27 cellular contexts compared by ENCODE assay signal in genomic region chr1:230247921-230248778, GRCh38.
A peak's percentile ranks its signal among the peaks of the same experiment; 100 is the strongest.
DNase-seq lines count a peak whose midpoint lies in the region; ATAC-seq and TF ChIP-seq lines count a peak whose summit lies in the region.
"Had no signal": no experiment of that assay in that cellular context is flagged by ENCODE, and none has a peak within 500 bp of the region (broad histone marks: within the 10 kb centered on the region; RNA-seq: fewer than 3 reads in every experiment).

No MANE protein-coding gene starts in this region.

- H3K27ac ChIP-seq in cardiac muscle cell: peak overlapping the region; percentile 53
- peak overlapping the region; percentile 70 to 87 for H3K27ac ChIP-seq in coronary artery
- H3K27ac ChIP-seq in SJCRH30: no peak overlapping the region
- H3K27ac ChIP-seq: BLaER1, body of pancreas, epithelial cell of prostate, skin epidermis had no signal

- DNase-seq in cardiac muscle cell (ENCODE audit: low read depth in 1 of 2, low spot score in 1 of 2) (peak in 1 of 2 donors; percentile 41), Right ventricle myocardium inferior (ENCODE audit: missing footprints) (no peak), coronary artery (ENCODE audit: low spot score) (no peak), neural crest cell (ENCODE audit: low read depth, low spot score) (no peak), T-helper 9 cell (no peak), SJCRH30 (no peak), middle frontal gyrus (ENCODE audit: extremely low spot score, low spot score) (no peak)
- DNase-seq: ACHN; activated CD4-positive, alpha-beta T cell treated with anti-CD3 and anti-CD28 coated beads, Interleukin-2, amount 50 U/mL, for 48 hours; activated CD4-positive, CD25-positive, alpha-beta regulatory T cell; activated effector memory CD4-positive, alpha-beta T cell treated with Interleukin-2 at 50 U/mL for 16 hours; body of pancreas; DMS53; effector CD4-positive, alpha-beta T cell; NCI-H1417 treated with DMSO at 0.1 percent for 48 hours; NCI-H2107; NCI-H446; NCI-H774; T-cell had no signal

- H3K36me3 ChIP-seq in cardiac muscle cell: no peaks in the 10 kb centered on the region
- peaks cover 10% of the 10 kb centered on the region for H3K36me3 ChIP-seq in SJCRH30

- H3K4me3 ChIP-seq in cardiac muscle cell: no peak overlapping the region
- no peak overlapping the region for H3K4me3 ChIP-seq in coronary artery
- no peak overlapping the region for H3K4me3 ChIP-seq in SJCRH30
- H3K4me3 ChIP-seq: BLaER1, body of pancreas, K562, skin epidermis, tibial nerve had no signal

- peak overlapping the region; percentile 97 for H3K27ac Mint-ChIP-seq in neural crest cell (ENCODE audit: unreplicated experiment)
- H3K27ac Mint-ChIP-seq: T-cell had no signal

- H3K36me3 Mint-ChIP-seq in neural crest cell (ENCODE audit: low read depth): peaks cover 16% of the 10 kb centered on the region

- peaks cover 27% of the 10 kb centered on the region for H3K4me1 ChIP-seq in cardiac muscle cell (ENCODE audit: low read depth)
- H3K4me1 ChIP-seq in SJCRH30: no peaks in the 10 kb centered on the region
- H3K4me1 ChIP-seq: body of pancreas had no signal

- peaks cover 34% of the 10 kb centered on the region for H3K4me1 Mint-ChIP-seq in neural crest cell
- H3K4me1 Mint-ChIP-seq: T-cell had no signal

- H3K27me3 ChIP-seq in cardiac muscle cell (no peaks in the 10 kb centered on the region), SJCRH30 (no peaks in the 10 kb centered on the region)
- H3K27me3 ChIP-seq: BLaER1, body of pancreas, tibial nerve had no signal

- H3K27me3 Mint-ChIP-seq in neural crest cell (ENCODE audit: low read depth): no peaks in the 10 kb centered on the region
- H3K27me3 Mint-ChIP-seq: stimulated activated naive CD8-positive, alpha-beta T cell treated with anti-CD3 and anti-CD28 coated beads, Interleukin-15, Interleukin-2, amounts not matched to agents 100 ng/mL and 50 ng/mL, for 24 hours; T-cell had no signal

- ATAC-seq in Right ventricle myocardium inferior: no peak
- ATAC-seq in GM21528 (IDR thresholded peaks at IDR 0.05; ENCODE audit: low FRiP score, unreplicated experiment): no peak
- ATAC-seq: body of pancreas, HCT116, K562, T-cell had no signal

- H3K9me3 Mint-ChIP-seq in neural crest cell: no peaks in the 10 kb centered on the region
- H3K9me3 Mint-ChIP-seq: stimulated activated naive CD8-positive, alpha-beta T cell treated with anti-CD3 and anti-CD28 coated beads, Interleukin-15, Interleukin-2, amounts not matched to agents 100 ng/mL and 50 ng/mL, for 24 hours; T-cell had no signal

- H3K4me3 Mint-ChIP-seq in neural crest cell: no peak overlapping the region
- H3K4me3 Mint-ChIP-seq: stimulated activated naive CD8-positive, alpha-beta T cell treated with anti-CD3 and anti-CD28 coated beads, Interleukin-15, Interleukin-2, amounts not matched to agents 100 ng/mL and 50 ng/mL, for 24 hours; T-cell had no signal

- H3K9me3 ChIP-seq in cardiac muscle cell (ENCODE audit: low read depth) (no peaks in the 10 kb centered on the region), SJCRH30 (replicated peaks) (no peaks in the 10 kb centered on the region)
- H3K9me3 ChIP-seq: BLaER1, body of pancreas, tibial nerve had no signal

- intact Hi-C loops in Right ventricle myocardium inferior (cut with DNase I): no loop called here

- no peak for TF ChIP-seq CTCF in cardiac muscle cell (IDR thresholded peaks at IDR 0.05; ENCODE audit: low read depth, low read length)
- TF ChIP-seq CTCF in coronary artery (IDR thresholded peaks at IDR 0.05): no peak
- TF ChIP-seq CTCF in neural crest cell (conservative IDR thresholded peaks at IDR 0.05): no peak
